In genomic region chr19:39845621-39846175, GRCh38 we compare ENCODE assay signal across 8 cellular contexts. TPM values are rescaled to one million over a fixed set of nuclear protein-coding genes. Genes with fewer than 3 reads are reported as not detected.
DNase-seq lines count a peak whose midpoint lies in the region; ATAC-seq, FAIRE-seq and TF ChIP-seq lines count a peak whose summit lies in the region.

No MANE protein-coding gene starts in this region.

- H2AFZ ChIP-seq in trophoblast cell (ENCODE audit: insufficient read depth, low read length, poor library complexity): peak overlapping the region; percentile 90

- H3K27me3 ChIP-seq in gastroesophageal sphincter: no peaks in the 10 kb centered on the region
- no peaks in the 10 kb centered on the region for H3K27me3 ChIP-seq in trophoblast cell (ENCODE audit: insufficient read depth, low read length)

- ATAC-seq in gastroesophageal sphincter: no peak

- peak overlapping the region; percentile 71 for H3K18ac ChIP-seq in trophoblast cell (ENCODE audit: low read length)

- peak overlapping the region; percentile 80 for H2BK5ac ChIP-seq in trophoblast cell (ENCODE audit: low read depth, low read length, poor library complexity)

- peaks cover 7% of the 10 kb centered on the region for H3K79me1 ChIP-seq in trophoblast cell (ENCODE audit: low read length)

- 0 to 1% methylated on average over 6 to 10 of the region's 26 CpGs for WGBS in gastroesophageal sphincter (ENCODE audit: low coverage in 1 of 2), 2 donors
- WGBS in trophoblast cell (ENCODE audit: extremely low coverage, insufficient coverage, insufficient read length): no CpG with 5 or more reads among the region's 26 CpGs

- TF ChIP-seq CTCF in gastroesophageal sphincter (IDR thresholded peaks at IDR 0.05): no peak

- no peak overlapping the region for H3K23ac ChIP-seq in trophoblast cell (ENCODE audit: low read length)

- H3K79me2 ChIP-seq in trophoblast cell (ENCODE audit: control insufficient read depth, insufficient read depth, low read length, poor library complexity): peaks cover 23% of the 10 kb centered on the region

- peak; percentile 66 for DNase-seq in DMS53 (lab: John Stamatoyannopoulos, UW)
- no peak for DNase-seq in DMS53 treated with DMSO at 0.1 percent for 48 hours (lab: John Stamatoyannopoulos, UW; ENCODE audit: unreplicated experiment)
- DNase-seq in KBM-7: peak; percentile 41
- DNase-seq in activated CD4-positive, alpha-beta T cell treated with anti-CD3 and anti-CD28 coated beads, Interleukin-2, amount 50 U/mL, for 48 hours: peak; percentile 21 to 26
- peak in 1 of 2 donors; percentile 17 for DNase-seq in trophoblast cell
- no peak for DNase-seq in GM12892 (ENCODE audit: insufficient read length)
- DNase-seq in DMS79 (lab: John Stamatoyannopoulos, UW): no peak

- peak overlapping the region; percentile 97 for H3K4ac ChIP-seq in trophoblast cell (ENCODE audit: low read depth, low read length)

- peak overlapping the region; percentile 74 for H4K12ac ChIP-seq in trophoblast cell (ENCODE audit: low read depth, low read length)

- H4K8ac ChIP-seq in trophoblast cell (ENCODE audit: low read depth, low read length): peak overlapping the region; percentile 91

- peak overlapping the region; percentile 44 to 93 (median 88) for H3K27ac ChIP-seq in gastroesophageal sphincter
- H3K27ac ChIP-seq in trophoblast cell (ENCODE audit: low read depth, low read length): no peak overlapping the region

- H2BK12ac ChIP-seq in trophoblast cell (ENCODE audit: low read length): no peak overlapping the region

- H2BK120ac ChIP-seq in trophoblast cell (ENCODE audit: insufficient read depth, low read length, poor library complexity): peak overlapping the region; percentile 78

- no peak for TF ChIP-seq EP300 in gastroesophageal sphincter (IDR thresholded peaks at IDR 0.05)

- peak overlapping the region; percentile 91 for H3K14ac ChIP-seq in trophoblast cell (ENCODE audit: low read length)

- no peak for FAIRE-seq in GM12892 (lab: Jason Lieb, UNC)

- no peak overlapping the region for H2AK5ac ChIP-seq in trophoblast cell (ENCODE audit: low read length)

- peak overlapping the region; percentile 74 to 77 for H3K4me3 ChIP-seq in gastroesophageal sphincter
- peak overlapping the region; percentile 86 for H3K4me3 ChIP-seq in trophoblast cell (ENCODE audit: low read depth, low read length)

- H3K9me3 ChIP-seq in gastroesophageal sphincter (no peaks in the 10 kb centered on the region), trophoblast cell (ENCODE audit: insufficient read depth, low read depth, low read length) (peaks cover 3% of the 10 kb centered on the region)

- H3K4me1 ChIP-seq in gastroesophageal sphincter: peaks cover 0 to 62% (median 25%) of the 10 kb centered on the region in 3 donors
- H3K4me1 ChIP-seq in trophoblast cell (ENCODE audit: control insufficient read depth in 1 of 2, insufficient read depth in 2 of 2, low read length in 2 of 2): peaks cover 12 to 16% of the 10 kb centered on the region in 2 experiments

- H3K36me3 ChIP-seq in gastroesophageal sphincter (no peaks in the 10 kb centered on the region), trophoblast cell (ENCODE audit: control insufficient read depth in 1 of 2, insufficient read depth in 2 of 2, low read length in 2 of 2) (peaks cover 0 to 3% of the 10 kb centered on the region in 2 experiments)

- H4K91ac ChIP-seq in trophoblast cell (ENCODE audit: low read depth, low read length): peak overlapping the region; percentile 61

- peak overlapping the region; percentile 92 for H3K9ac ChIP-seq in trophoblast cell (ENCODE audit: low read length)

- in situ Hi-C loops in KBM-7 (cut with MboI; ENCODE audit: low pct_unique_long_range_greater_than_20kb, low sequenced_read_pairs): no loop called here

- peak overlapping the region; percentile 82 for H3K4me2 ChIP-seq in trophoblast cell (ENCODE audit: low read length)

- TF ChIP-seq POLR2A in gastroesophageal sphincter (IDR thresholded peaks at IDR 0.05) (no peak), GM12892 (IDR thresholded peaks at IDR 0.05; ENCODE audit: low read depth, low read length) (no peak)

RNA-seq across cellular contexts. Expression of gene FBL, which starts 0.5 kb away (rescaled TPM):
- 100 to 1,000 TPM in 1 of 4 donors, 10 to 100 TPM in 3; 72.5 to 105 (median 89.1) TPM for total RNA-seq in gastroesophageal sphincter
- 183 and 189 TPM in 2 replicates for polyA plus RNA-seq in trophoblast cell (2013)
- polyA plus RNA-seq in GM12892 (2012; ENCODE audit: missing spikeins): 464 TPM

RNA-seq across cellular contexts. Expression of gene DYRK1B, which starts 11.7 kb away (rescaled TPM):
- 10 to 100 TPM in 2 of 4 donors, 1 to 10 TPM in 2; 8.6 to 19.4 (median 11.4) TPM for total RNA-seq in gastroesophageal sphincter
- polyA plus RNA-seq in trophoblast cell (2013): 16.6 and 16.9 TPM in 2 replicates
- 4.7 TPM for polyA plus RNA-seq in GM12892 (2012; ENCODE audit: missing spikeins)

Comparison
In these comparisons a context has a peak if more than half of its experiments do, and no peak if none do; other contexts are left out.
1. DNase-seq: peak in DMS53 (single experiment), KBM-7 (single experiment) and activated CD4-positive, alpha-beta T cell treated with anti-CD3 and anti-CD28 coated beads, Interleukin-2, amount 50 U/mL, for 48 hours (2 of 2); none in DMS53 treated with DMSO at 0.1 percent for 48 hours (single experiment), GM12892 (single experiment) and DMS79 (single experiment).